ENCODE assay signal across 8 cellular contexts in genomic region chr15:85412956-85413854, GRCh38. TPM values are rescaled to one million over a fixed set of nuclear protein-coding genes. Genes with fewer than 3 reads are reported as not detected.
DNase-seq lines count a peak whose midpoint lies in the region; ATAC-seq and TF ChIP-seq lines count a peak whose summit lies in the region.

No MANE protein-coding gene starts in this region.

- no peak for TF ChIP-seq CTCF in CD4-positive, alpha-beta T cell (IDR thresholded peaks at IDR 0.05)
- TF ChIP-seq CTCF in right atrium auricular region (IDR thresholded peaks at IDR 0.05), result peak in 1 of 2 donors; percentile 37

- no peaks in the 10 kb centered on the region for H3K27me3 ChIP-seq in CD4-positive, alpha-beta T cell (ENCODE audit: control insufficient read depth, insufficient read depth, low read length)
- H3K27me3 ChIP-seq in SJCRH30 (no peaks in the 10 kb centered on the region), right atrium auricular region (no peaks in the 10 kb centered on the region)

- H3K36me3 ChIP-seq in SJCRH30 (no peaks in the 10 kb centered on the region), right atrium auricular region (no peaks in the 10 kb centered on the region)

- peak; percentile 96 for ATAC-seq in CD4-positive, alpha-beta T cell (ENCODE audit: poor library complexity)
- ATAC-seq in GM19438 (IDR thresholded peaks at IDR 0.05; ENCODE audit: low read depth, unreplicated experiment) (peak; percentile 98), HG03460 (IDR thresholded peaks at IDR 0.05; ENCODE audit: unreplicated experiment) (peak; percentile 98)

- H3K9me3 Mint-ChIP-seq in CD4-positive, alpha-beta T cell, result no peaks in the 10 kb centered on the region
- no peaks in the 10 kb centered on the region for H3K9me3 Mint-ChIP-seq in activated naive CD4-positive, alpha-beta T cell treated with anti-CD3 and anti-CD28 coated beads, Interleukin-2, amount 10 ng/mL, durations not matched to agents 7 days and 5 days

- H3K27ac Mint-ChIP-seq in CD4-positive, alpha-beta T cell, result peak overlapping the region; percentile 82
- H3K27ac Mint-ChIP-seq in activated naive CD4-positive, alpha-beta T cell treated with anti-CD3 and anti-CD28 coated beads, Interleukin-2, amount 10 ng/mL, durations not matched to agents 7 days and 5 days, result peak overlapping the region; percentile 86

- intact Hi-C loops in CD4-positive, alpha-beta T cell (cut with DNase I, micrococcal nuclease), result loop anchor here in 1 of 2 experiments (2.0 to 10.0 kb wide), 2 partner anchors 32 to 78 kb away; partner anchors contain the start of gene AKAP13

- peaks cover 64% of the 10 kb centered on the region for H3K4me1 Mint-ChIP-seq in CD4-positive, alpha-beta T cell (ENCODE audit: low read depth)
- H3K4me1 Mint-ChIP-seq in activated naive CD4-positive, alpha-beta T cell treated with anti-CD3 and anti-CD28 coated beads, Interleukin-2, amount 10 ng/mL, durations not matched to agents 7 days and 5 days, result peaks cover 60% of the 10 kb centered on the region

- CTCF ChIA-PET in CD4-positive, alpha-beta T cell (lab: Charles Lee), result interaction anchor here (0.6 to 6.5 kb wide), 10 partner anchors 8 to 354 kb away, joined by 3 to 55 read pairs (median 5); no protein-coding TSS in a partner anchor
- CTCF ChIA-PET in activated naive CD4-positive, alpha-beta T cell treated with anti-CD3 and anti-CD28 coated beads, Interleukin-2, amount 10 ng/mL, durations not matched to agents 7 days and 5 days (lab: Charles Lee), result interaction anchor here (0.9 to 8.4 kb wide), 28 partner anchors 11 to 428 kb away, joined by 3 to 125 read pairs (median 5); partner anchors contain the start of gene AKAP13

- H3K4me3 ChIP-seq in SJCRH30 (no peak overlapping the region), right atrium auricular region (peak overlapping the region in 1 of 2 donors; percentile 16)

- peak overlapping the region; percentile 51 for H3K27ac ChIP-seq in CD4-positive, alpha-beta T cell (ENCODE audit: low read depth, low read length)
- H3K27ac ChIP-seq in SJCRH30 (no peak overlapping the region), right atrium auricular region (peak overlapping the region; percentile 66 to 76)

- H3K4me1 ChIP-seq in SJCRH30 (peaks cover 32% of the 10 kb centered on the region), right atrium auricular region (peaks cover 0 to 47% of the 10 kb centered on the region in 2 donors)

- POLR2A ChIA-PET in CD4-positive, alpha-beta T cell (lab: Charles Lee), result interaction anchor here (0.6 to 5.4 kb wide), 10 partner anchors 9 to 432 kb away, joined by 3 to 48 read pairs (median 4); partner anchors contain the start of gene AKAP13

- no peaks in the 10 kb centered on the region for H3K9me3 ChIP-seq in CD4-positive, alpha-beta T cell (ENCODE audit: control insufficient read depth, low read length)
- H3K9me3 ChIP-seq in SJCRH30 (replicated peaks) (no peaks in the 10 kb centered on the region), right atrium auricular region (no peaks in the 10 kb centered on the region)

- H3K4me3 Mint-ChIP-seq in CD4-positive, alpha-beta T cell, result peak overlapping the region; percentile 52
- peak overlapping the region; percentile 47 for H3K4me3 Mint-ChIP-seq in activated naive CD4-positive, alpha-beta T cell treated with anti-CD3 and anti-CD28 coated beads, Interleukin-2, amount 10 ng/mL, durations not matched to agents 7 days and 5 days

- H3K27me3 Mint-ChIP-seq in CD4-positive, alpha-beta T cell, result no peaks in the 10 kb centered on the region
- no peaks in the 10 kb centered on the region for H3K27me3 Mint-ChIP-seq in activated naive CD4-positive, alpha-beta T cell treated with anti-CD3 and anti-CD28 coated beads, Interleukin-2, amount 10 ng/mL, durations not matched to agents 7 days and 5 days

- peaks cover 3% of the 10 kb centered on the region for H3K36me3 Mint-ChIP-seq in CD4-positive, alpha-beta T cell (ENCODE audit: low read depth)
- peaks cover 21% of the 10 kb centered on the region for H3K36me3 Mint-ChIP-seq in activated naive CD4-positive, alpha-beta T cell treated with anti-CD3 and anti-CD28 coated beads, Interleukin-2, amount 10 ng/mL, durations not matched to agents 7 days and 5 days

- DNase-seq in CD4-positive, alpha-beta T cell, result peak; percentile 45 to 72 (median 60)
- DNase-seq in SJCRH30 (peak; percentile 51 to 65), right atrium auricular region (ENCODE audit: low spot score) (peak; percentile 84), NCI-H1092 (lab: John Stamatoyannopoulos, UW) (no peak)
- DNase-seq in activated naive CD4-positive, alpha-beta T cell treated with anti-CD3 and anti-CD28 coated beads, Interleukin-2, amount 10 ng/mL, durations not matched to agents 7 days and 5 days, result peak; percentile 82
- DNase-seq in stimulated activated CD4-positive, alpha-beta T cell treated with anti-CD3 and anti-CD28 coated beads, Interleukin-12 subunit alpha, Interleukin-12 subunit beta, amount 100 ng/mL, for 4 hours, result peak; percentile 62

RNA-seq across cellular contexts. Expression of gene AKAP13, which starts 32.8 kb away (rescaled TPM):
- total RNA-seq in CD4-positive, alpha-beta T cell, result 100 to 1,000 TPM; 282 to 304 TPM
- total RNA-seq in SJCRH30 (2014; rRNA removed; shearing (Covaris generic)), result 67.3 and 75.3 TPM in 2 replicates
- total RNA-seq in right atrium auricular region, result 100 to 1,000 TPM; 293 to 339 TPM
